8 cellular contexts compared by ENCODE assay signal in genomic region chr21:17783816-17784598, GRCh38. TPM values are rescaled to one million over a fixed set of nuclear protein-coding genes. Genes with fewer than 3 reads are reported as not detected.
DNase-seq lines count a peak whose midpoint lies in the region; ATAC-seq, FAIRE-seq and TF ChIP-seq lines count a peak whose summit lies in the region.

No MANE protein-coding gene starts in this region.

- peaks cover 48% of the 10 kb centered on the region for H3K36me3 Mint-ChIP-seq in astrocyte (ENCODE audit: low read depth, unreplicated experiment)

- TF ChIP-seq POLR2A in sigmoid colon (IDR thresholded peaks at IDR 0.05): no peak

- H3K4me2 ChIP-seq in DND-41 (ENCODE audit: insufficient read depth, low read length) (peak overlapping the region; percentile 53; the same call in 1 of the 2 replicates), astrocyte (ENCODE audit: low read length) (peak overlapping the region; percentile 11)

- no peak for FAIRE-seq in astrocyte (lab: Jason Lieb, UNC)

- H3K27ac ChIP-seq in DND-41 (ENCODE audit: low read length) (peak overlapping the region; percentile 42), astrocyte (ENCODE audit: low read depth, low read length) (no peak overlapping the region), sigmoid colon (no peak overlapping the region)

- H3K36me3 ChIP-seq in DND-41 (ENCODE audit: insufficient read depth, low read length) (peaks cover 26% of the 10 kb centered on the region), astrocyte (ENCODE audit: insufficient read depth, low read length) (no peaks in the 10 kb centered on the region), sigmoid colon (peaks cover 0 to 12% (median 8%) of the 10 kb centered on the region in 4 donors)

- H3K27ac Mint-ChIP-seq in astrocyte (ENCODE audit: unreplicated experiment): no peak overlapping the region

- H3K9me3 Mint-ChIP-seq in astrocyte (ENCODE audit: unreplicated experiment): peaks cover 3% of the 10 kb centered on the region

- H4K20me1 ChIP-seq in DND-41 (ENCODE audit: insufficient read depth, low read length): no peaks in the 10 kb centered on the region
- H4K20me1 ChIP-seq in astrocyte (ENCODE audit: insufficient read depth, low read length): no peaks in the 10 kb centered on the region

- H3K79me2 ChIP-seq in DND-41 (ENCODE audit: insufficient read depth, low read length) (no peaks in the 10 kb centered on the region), astrocyte (ENCODE audit: insufficient read depth, low read length) (no peaks in the 10 kb centered on the region)

- H3K27me3 ChIP-seq in DND-41 (ENCODE audit: insufficient read depth, low read length, poor library complexity): no peaks in the 10 kb centered on the region
- H3K27me3 ChIP-seq in astrocyte (ENCODE audit: insufficient read depth, low read length): no peaks in the 10 kb centered on the region
- H3K27me3 ChIP-seq in sigmoid colon: no peaks in the 10 kb centered on the region

- H2AFZ ChIP-seq in DND-41 (ENCODE audit: low read depth, low read length) (peak overlapping the region; percentile 5; the same call in 1 of the 2 replicates), astrocyte (ENCODE audit: low read depth, low read length) (no peak overlapping the region)

- H3K27me3 Mint-ChIP-seq in astrocyte (ENCODE audit: low read depth, unreplicated experiment): no peaks in the 10 kb centered on the region

- no peak overlapping the region for H3K4me3 Mint-ChIP-seq in astrocyte (ENCODE audit: unreplicated experiment)

- DNase-seq in DND-41 (no peak), astrocyte (ENCODE audit: low read depth) (no peak), sigmoid colon (no peak), KG1 (lab: John Stamatoyannopoulos, UW) (no peak), NCI-H2171 treated with DMSO at 0.1 percent for 48 hours (lab: John Stamatoyannopoulos, UW) (no peak), midbrain (lab: John Stamatoyannopoulos, UW) (no peak)

- TF ChIP-seq EP300 in sigmoid colon (IDR thresholded peaks at IDR 0.05): no peak

- 52 to 70% methylated on average over 5 of the region's 5 CpGs for WGBS in sigmoid colon, 2 donors

- ATAC-seq in DND-41 (ENCODE audit: insufficient read depth, low read depth) (peak; percentile 80), GM19467 (IDR thresholded peaks at IDR 0.05; ENCODE audit: unreplicated experiment) (peak; percentile 46), HG03520 (IDR thresholded peaks at IDR 0.05; ENCODE audit: unreplicated experiment) (peak; percentile 36)

- H3K4me3 ChIP-seq in DND-41 (ENCODE audit: low read depth in 1 of 2, low read length in 2 of 2) (no peak overlapping the region), astrocyte (ENCODE audit: insufficient read depth, low read depth, low read length) (no peak overlapping the region), sigmoid colon (no peak overlapping the region)

- H3K9me3 ChIP-seq in DND-41 (ENCODE audit: insufficient read depth, low read length, severe bottlenecking) (no peaks in the 10 kb centered on the region), astrocyte (ENCODE audit: insufficient read depth, low read depth, low read length) (no peaks in the 10 kb centered on the region), sigmoid colon (no peaks in the 10 kb centered on the region)

- intact Hi-C loops in sigmoid colon (cut with DNase I): loop anchor here (10.0 kb wide), 1 partner anchor 61 kb away; no protein-coding TSS in a partner anchor

- H3K4me1 Mint-ChIP-seq in astrocyte (ENCODE audit: low read depth, unreplicated experiment): peaks cover 8% of the 10 kb centered on the region

- peak overlapping the region; percentile 2; the same call in 1 of the 2 replicates for H3K9ac ChIP-seq in DND-41 (ENCODE audit: low read depth, low read length)
- no peak overlapping the region for H3K9ac ChIP-seq in astrocyte (ENCODE audit: low read length)

- TF ChIP-seq CTCF in DND-41 (IDR thresholded peaks at IDR 0.05; ENCODE audit: borderline replicate concordance, extremely low read depth, low read length, poor library complexity, severe bottlenecking) (no peak), astrocyte (IDR thresholded peaks at IDR 0.05; ENCODE audit: insufficient read depth, low read depth, low read length) (no peak), sigmoid colon (IDR thresholded peaks at IDR 0.05) (no peak)

- H3K4me1 ChIP-seq in DND-41 (ENCODE audit: insufficient read depth, low read length) (peaks cover 17% of the 10 kb centered on the region), astrocyte (ENCODE audit: insufficient read depth, low read length) (no peaks in the 10 kb centered on the region), sigmoid colon (no peaks in the 10 kb centered on the region)

RNA-seq across cellular contexts. Expression of gene C21orf91, which starts 35.1 kb away (rescaled TPM):
- 31.9 and 33.6 TPM in 2 replicates for total RNA-seq in astrocyte
- 10 to 100 TPM in 2 of 4 donors, 1 to 10 TPM in 2; 6.4 to 12.8 (median 8.4) TPM for total RNA-seq in sigmoid colon
- 1 to 10 TPM; 2.4 to 3.8 (median 2.8) TPM for polyA plus RNA-seq in sigmoid colon
